In the genomic region with DNA sequence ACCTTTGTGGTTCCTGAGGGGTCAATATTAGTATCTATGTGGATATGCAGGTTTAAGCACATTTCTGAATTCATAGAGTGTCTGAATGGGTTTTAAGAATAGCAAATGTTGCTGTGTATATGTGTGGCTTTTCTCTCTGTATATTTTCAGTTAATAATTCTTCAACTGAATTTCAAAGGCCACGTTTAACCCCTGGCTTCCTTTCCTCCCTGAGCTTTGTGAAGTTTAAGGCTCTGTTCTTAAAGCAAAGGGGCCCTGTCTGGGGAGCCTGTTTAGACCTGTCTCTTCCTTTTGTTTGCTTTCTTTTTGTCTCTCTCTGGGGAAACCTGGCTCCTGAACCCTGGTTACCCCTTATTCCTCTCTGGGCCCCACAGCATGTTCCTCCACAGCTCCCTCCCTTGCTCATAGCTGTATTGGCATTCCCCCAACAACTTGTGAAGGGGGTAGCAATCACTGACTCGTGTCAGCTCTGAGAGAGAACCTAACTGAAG, we compare ENCODE assay signal across 9 cellular contexts.
DNase-seq lines count a peak whose midpoint lies in the region; ATAC-seq and TF ChIP-seq lines count a peak whose summit lies in the region.
"Had no signal": no experiment of that assay in that cellular context is flagged by ENCODE, and none has a peak within 500 bp of the region (broad histone marks: within the 10 kb centered on the region; RNA-seq: fewer than 3 reads in every experiment).

No MANE protein-coding gene starts in this region.

- H3K4me1 ChIP-seq in iPS-20b (ENCODE audit: insufficient read depth, low read length) (peaks cover 6% of the 10 kb centered on the region; the same call in 1 of the 2 replicates), transverse colon (no peaks in the 10 kb centered on the region)

- H3K4me1 Mint-ChIP-seq in stimulated activated memory B cell treated with anti-CD40 and anti-IgM and Interleukin-4, amounts not matched to agents 10 μg/mL and 1 μg/mL and 100 μg/mL, for 72 hours: no peaks in the 10 kb centered on the region

- H3K9me3 ChIP-seq in iPS-20b (ENCODE audit: insufficient read depth, low read depth, low read length) (no peaks in the 10 kb centered on the region), transverse colon (no peaks in the 10 kb centered on the region)

- no peaks in the 10 kb centered on the region for H3K27me3 Mint-ChIP-seq in stimulated activated memory B cell treated with anti-CD40 and anti-IgM and Interleukin-4, amounts not matched to agents 10 μg/mL and 1 μg/mL and 100 μg/mL, for 72 hours

- no peak for TF ChIP-seq EP300 in transverse colon (IDR thresholded peaks at IDR 0.05; ENCODE audit: low read depth)

- H3K4me3 ChIP-seq in iPS-20b (ENCODE audit: low read length): no peak overlapping the region
- H3K4me3 ChIP-seq in transverse colon: no peak overlapping the region

- H3K9me3 Mint-ChIP-seq in stimulated activated memory B cell treated with anti-CD40 and anti-IgM and Interleukin-4, amounts not matched to agents 10 μg/mL and 1 μg/mL and 100 μg/mL, for 72 hours: no peaks in the 10 kb centered on the region

- H3K27me3 ChIP-seq in iPS-20b (ENCODE audit: insufficient read depth, low read length): no peaks in the 10 kb centered on the region
- no peaks in the 10 kb centered on the region for H3K27me3 ChIP-seq in transverse colon

- DNase-seq in H4 (ENCODE audit: low spot score): peak; percentile 7
- DNase-seq in HPDE6-E6E7 (ENCODE audit: extremely low spot score): peak; percentile 29
- DNase-seq in transverse colon: no peak
- no peak for DNase-seq in effector CD8-positive, alpha-beta T cell (lab: John Stamatoyannopoulos, UW)
- DNase-seq in pons (ENCODE audit: low spot score): no peak
- DNase-seq: T-helper 2 cell had no signal

- H3K27ac Mint-ChIP-seq in stimulated activated memory B cell treated with anti-CD40 and anti-IgM and Interleukin-4, amounts not matched to agents 10 μg/mL and 1 μg/mL and 100 μg/mL, for 72 hours: no peak overlapping the region

- no peak for TF ChIP-seq POLR2A in transverse colon (IDR thresholded peaks at IDR 0.05)

- in situ Hi-C loops in transverse colon (cut with MboI; ENCODE audit: low pct_ligation_motif_present in 1 of 4, low pct_unique_long_range_greater_than_20kb in 1 of 4, low sequenced_read_pairs in 3 of 4): no loop called here

- H3K36me3 ChIP-seq in iPS-20b (ENCODE audit: insufficient read depth, low read depth, low read length) (no peaks in the 10 kb centered on the region), transverse colon (no peaks in the 10 kb centered on the region)

- H3K27ac ChIP-seq in iPS-20b (ENCODE audit: low read length) (no peak overlapping the region), transverse colon (no peak overlapping the region)

- peak overlapping the region; percentile 37; the same call in 1 of the 2 replicates for H3K9ac ChIP-seq in iPS-20b (ENCODE audit: low read depth, low read length)

- TF ChIP-seq CTCF in transverse colon (IDR thresholded peaks at IDR 0.05): no peak

- intact Hi-C loops in transverse colon (cut with DNase I; ENCODE audit: low total_unique reads): no loop called here

- peak; percentile 46 for ATAC-seq in GM18499 (IDR thresholded peaks at IDR 0.05; ENCODE audit: insufficient read depth, unreplicated experiment)
- ATAC-seq in stimulated activated memory B cell treated with anti-CD40 and anti-IgM and Interleukin-4, amounts not matched to agents 10 μg/mL and 1 μg/mL and 100 μg/mL, for 72 hours: no peak

- 5 to 17% methylated on average over 1 to 2 of the region's 2 CpGs for WGBS in transverse colon (ENCODE audit: low coverage in 1 of 2), 2 donors

- no peak overlapping the region for H3K4me3 Mint-ChIP-seq in stimulated activated memory B cell treated with anti-CD40 and anti-IgM and Interleukin-4, amounts not matched to agents 10 μg/mL and 1 μg/mL and 100 μg/mL, for 72 hours

- H3K36me3 Mint-ChIP-seq in stimulated activated memory B cell treated with anti-CD40 and anti-IgM and Interleukin-4, amounts not matched to agents 10 μg/mL and 1 μg/mL and 100 μg/mL, for 72 hours: no peaks in the 10 kb centered on the region

Comparison
In these comparisons a context has a peak if more than half of its experiments do, and no peak if none do; other contexts are left out.
1. DNase-seq: peak in H4 (single experiment) and HPDE6-E6E7 (single experiment); none in transverse colon (single experiment), effector CD8-positive, alpha-beta T cell (single experiment) and pons (single experiment).